Comparison of ENCODE assay signal across 11 cellular contexts in genomic region chr2:111042772-111043771, GRCh38.
DNase-seq lines count a peak whose midpoint lies in the region; ATAC-seq, FAIRE-seq and TF ChIP-seq lines count a peak whose summit lies in the region.
"Had no signal": no experiment of that assay in that cellular context is flagged by ENCODE, and none has a peak within 500 bp of the region (broad histone marks: within the 10 kb centered on the region; RNA-seq: fewer than 3 reads in every experiment).

No MANE protein-coding gene starts in this region.

- H3K9me2 ChIP-seq in MM.1S (replicated peaks; ENCODE audit: insufficient read depth, low read length), result no peaks in the 10 kb centered on the region

- no peak for TF ChIP-seq CTCF in D721Med (IDR thresholded peaks at IDR 0.05; ENCODE audit: insufficient read depth, missing control alignments)
- no peak for TF ChIP-seq CTCF in MM.1S (IDR thresholded peaks at IDR 0.05; ENCODE audit: low read length)

- peak; percentile 63 for ATAC-seq in HG02870 (IDR thresholded peaks at IDR 0.05; ENCODE audit: unreplicated experiment)
- ATAC-seq in HG03469 (IDR thresholded peaks at IDR 0.05; ENCODE audit: unreplicated experiment), result no peak
- ATAC-seq: effector memory CD8-positive, alpha-beta T cell had no signal

- no peaks in the 10 kb centered on the region for H3K79me2 ChIP-seq in MM.1S (ENCODE audit: low read length)

- H3K4me3 ChIP-seq in MM.1S (ENCODE audit: low read length), result no peak overlapping the region

- H3K27ac Mint-ChIP-seq in activated naive CD8-positive, alpha-beta T cell treated with anti-CD3 and anti-CD28 coated beads for 36 hours, result peak overlapping the region; percentile 47
- H3K27ac Mint-ChIP-seq: CD4-positive, alpha-beta T cell; effector memory CD8-positive, alpha-beta T cell had no signal

- peak; percentile 22 for DNase-seq in stimulated activated naive CD4-positive, alpha-beta T cell treated with Interleukin-2 at 50 U/mL for 16 hours (lab: John Stamatoyannopoulos, UW)
- no peak for DNase-seq in stimulated activated naive CD4-positive, alpha-beta T cell (lab: John Stamatoyannopoulos, UW)
- peak; percentile 60 for DNase-seq in activated naive CD8-positive, alpha-beta T cell treated with anti-CD3 and anti-CD28 coated beads for 36 hours
- no peak for DNase-seq in GM19238 (ENCODE audit: insufficient read length, low spot score)
- DNase-seq in D721Med (ENCODE audit: insufficient read length, low spot score), result no peak
- no peak for DNase-seq in MM.1S
- DNase-seq: CD4-positive, alpha-beta T cell; effector memory CD8-positive, alpha-beta T cell; NCI-H526 treated with DMSO at 0.1 percent for 48 hours had no signal

- H2AFZ ChIP-seq in MM.1S (ENCODE audit: low read length), result no peak overlapping the region

- H3K4me2 ChIP-seq in MM.1S (ENCODE audit: low read depth, low read length), result no peak overlapping the region

- H3K4me1 ChIP-seq in MM.1S (ENCODE audit: low read length), result peaks cover 23% of the 10 kb centered on the region

- H3K27ac ChIP-seq in MM.1S (ENCODE audit: low read length), result no peak overlapping the region

- H3K36me3 Mint-ChIP-seq in activated naive CD8-positive, alpha-beta T cell treated with anti-CD3 and anti-CD28 coated beads for 36 hours, result peaks cover 10% of the 10 kb centered on the region

- H4K20me1 ChIP-seq in MM.1S (ENCODE audit: insufficient read depth, low read length), result no peaks in the 10 kb centered on the region

- H3K27me3 Mint-ChIP-seq in activated naive CD8-positive, alpha-beta T cell treated with anti-CD3 and anti-CD28 coated beads for 36 hours, result peaks cover 25% of the 10 kb centered on the region
- H3K27me3 Mint-ChIP-seq: CD4-positive, alpha-beta T cell had no signal

- H3K9me3 Mint-ChIP-seq in activated naive CD8-positive, alpha-beta T cell treated with anti-CD3 and anti-CD28 coated beads for 36 hours, result peaks cover 14% of the 10 kb centered on the region
- H3K9me3 Mint-ChIP-seq: CD4-positive, alpha-beta T cell; effector memory CD8-positive, alpha-beta T cell had no signal

- peaks cover 38% of the 10 kb centered on the region for H3K4me1 Mint-ChIP-seq in activated naive CD8-positive, alpha-beta T cell treated with anti-CD3 and anti-CD28 coated beads for 36 hours

- FAIRE-seq in D721Med (lab: Jason Lieb, UNC), result no peak

- H3K9me3 ChIP-seq in MM.1S (replicated peaks; ENCODE audit: insufficient read depth, low read length), result no peaks in the 10 kb centered on the region

- H3K4me3 Mint-ChIP-seq in activated naive CD8-positive, alpha-beta T cell treated with anti-CD3 and anti-CD28 coated beads for 36 hours, result peak overlapping the region; percentile 29
- H3K4me3 Mint-ChIP-seq: CD4-positive, alpha-beta T cell; effector memory CD8-positive, alpha-beta T cell had no signal

- no peaks in the 10 kb centered on the region for H3K27me3 ChIP-seq in MM.1S (replicated peaks; ENCODE audit: insufficient read depth, low read length)

- H3K36me3 ChIP-seq in MM.1S (replicated peaks; ENCODE audit: insufficient read depth, low read length), result no peaks in the 10 kb centered on the region

- no peak overlapping the region for H3K9ac ChIP-seq in MM.1S (ENCODE audit: low read length)

- no peaks in the 10 kb centered on the region for H3F3A ChIP-seq in MM.1S (ENCODE audit: insufficient read depth, low read length)

Comparison
In these comparisons a context has a peak if more than half of its experiments do, and no peak if none do; other contexts are left out.
1. DNase-seq: peak in stimulated activated naive CD4-positive, alpha-beta T cell treated with Interleukin-2 at 50 U/mL for 16 hours (single experiment) and activated naive CD8-positive, alpha-beta T cell treated with anti-CD3 and anti-CD28 coated beads for 36 hours (single experiment); none in stimulated activated naive CD4-positive, alpha-beta T cell (0 of 6), GM19238 (single experiment), D721Med (single experiment) and MM.1S (single experiment).